8 cellular contexts compared by ENCODE assay signal in the genomic region with DNA sequence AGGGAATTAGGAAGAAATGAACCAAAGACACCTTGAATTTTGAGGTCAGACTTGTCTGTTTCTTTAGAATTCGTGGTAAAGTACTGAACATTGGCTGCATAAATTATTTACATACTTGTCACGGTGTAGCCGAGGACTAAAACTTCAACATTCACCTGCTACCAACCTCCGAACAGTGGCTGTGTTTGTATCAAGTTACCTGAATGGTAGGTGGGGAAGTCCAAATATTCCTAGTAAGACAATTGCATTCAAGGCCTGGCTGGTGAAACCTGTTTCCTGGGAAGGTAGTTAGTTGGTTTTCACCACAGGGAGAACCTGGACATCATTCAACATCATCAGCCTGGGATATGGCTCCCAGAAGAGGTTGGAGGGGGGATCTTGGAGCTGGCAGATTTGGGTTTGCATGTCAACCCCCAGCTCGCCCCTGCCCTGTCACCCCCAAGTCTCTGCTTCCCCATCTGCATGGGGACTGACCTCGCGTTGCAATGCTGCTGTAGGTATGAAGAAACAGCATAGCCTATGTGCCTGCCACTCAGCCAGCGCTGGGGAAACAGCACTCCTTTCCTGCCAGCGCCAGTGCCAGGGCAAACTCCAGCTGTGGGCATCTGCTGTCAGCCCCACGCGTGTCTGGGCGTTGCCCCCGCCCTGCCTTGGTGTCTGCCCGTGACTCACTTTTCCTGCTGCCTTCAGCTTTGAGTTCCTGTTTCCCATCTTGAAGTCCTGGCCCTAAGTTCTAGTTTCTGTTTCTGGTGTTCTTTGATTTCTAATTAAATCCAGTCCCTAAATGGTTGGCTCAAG. TPM values are rescaled to one million over a fixed set of nuclear protein-coding genes. Genes with fewer than 3 reads are reported as not detected.
DNase-seq lines count a peak whose midpoint lies in the region; FAIRE-seq and TF ChIP-seq lines count a peak whose summit lies in the region.

No MANE protein-coding gene starts in this region.

- no peaks in the 10 kb centered on the region for H3K36me3 ChIP-seq in stomach
- H3K36me3 ChIP-seq in SJCRH30, result no peaks in the 10 kb centered on the region

- H3K4me1 ChIP-seq in stomach (peaks cover 7 to 22% (median 9%) of the 10 kb centered on the region in 4 donors), SJCRH30 (no peaks in the 10 kb centered on the region)

- no peak for TF ChIP-seq POLR2A in stomach (IDR thresholded peaks at IDR 0.05)
- no peak for TF ChIP-seq POLR2A in GM12892 (IDR thresholded peaks at IDR 0.05; ENCODE audit: low read depth, low read length)

- no peak for TF ChIP-seq CTCF in stomach (IDR thresholded peaks at IDR 0.05)

- H3K27ac ChIP-seq in stomach (peak overlapping the region; percentile 55 to 88 (median 76)), SJCRH30 (no peak overlapping the region)

- 35 to 48% (median 39%) methylated on average over 11 to 14 of the region's 14 CpGs for WGBS in stomach, 5 donors

- TF ChIP-seq EP300 in stomach (IDR thresholded peaks at IDR 0.05), result no peak

- H3K4me3 ChIP-seq in stomach, result peak overlapping the region in 1 of 4 donors; percentile 20
- no peak overlapping the region for H3K4me3 ChIP-seq in SJCRH30

- DNase-seq in GM19238 (ENCODE audit: insufficient read length, low spot score) (peak; percentile 24), LHCN-M2 (ENCODE audit: low read depth) (peak; percentile 49), hepatic stellate cell (ENCODE audit: low spot score) (peak; percentile 61), stomach (peak; percentile 70), GM12892 (ENCODE audit: insufficient read length) (no peak), SJCRH30 (no peak), DMS 273 (lab: John Stamatoyannopoulos, UW; ENCODE audit: unreplicated experiment) (no peak)
- DNase-seq in activated effector memory CD4-positive, alpha-beta T cell treated with anti-CD3 and anti-CD28 coated beads, Interleukin-2, amount 50 U/mL, for 16 hours, result peak; percentile 71

- no peaks in the 10 kb centered on the region for H3K27me3 ChIP-seq in stomach
- H3K27me3 ChIP-seq in SJCRH30, result no peaks in the 10 kb centered on the region

- no peaks in the 10 kb centered on the region for H3K9me3 ChIP-seq in stomach
- no peaks in the 10 kb centered on the region for H3K9me3 ChIP-seq in SJCRH30 (replicated peaks)

- no peak for FAIRE-seq in GM12892 (lab: Jason Lieb, UNC)

- intact Hi-C loops in stomach (cut with DNase I; ENCODE audit: low total_unique reads), result no loop called here

RNA-seq across cellular contexts. Expression of a gene that starts 12.7 kb away (rescaled TPM):
- total RNA-seq in LHCN-M2 (2014; rRNA removed), result 30.5 and 32.6 TPM in 2 replicates
- polyA plus RNA-seq in LHCN-M2 (2012), result 21.2 TPM
- total RNA-seq in stomach, result 100 to 1,000 TPM in 2 of 5 donors, 10 to 100 TPM in 3; 33.6 to 269 (median 87.0) TPM
- polyA plus RNA-seq in stomach, result 10 to 100 TPM; 11.8 to 15.3 (median 13.2) TPM
- 35.3 TPM for polyA plus RNA-seq in GM12892 (2012; ENCODE audit: missing spikeins)
- 29.1 and 29.4 TPM in 2 replicates for total RNA-seq in SJCRH30 (2014; rRNA removed; shearing (Covaris generic))

RNA-seq across cellular contexts. Expression of a gene that starts 44.0 kb away (rescaled TPM):
- total RNA-seq in LHCN-M2 (2014; rRNA removed) (50.1 and 57.2 TPM in 2 replicates), stomach (10 to 100 TPM in 4 of 5 donors, 1 to 10 TPM in 1; 8.8 to 61.7 (median 28.1) TPM)
- polyA plus RNA-seq in LHCN-M2 (2012), result 37.0 TPM
- polyA plus RNA-seq in stomach, result 10 to 100 TPM; 13.3 to 17.4 (median 16.2) TPM
- 68.4 TPM for polyA plus RNA-seq in GM12892 (2012; ENCODE audit: missing spikeins)
- total RNA-seq in SJCRH30 (2014; rRNA removed; shearing (Covaris generic)), result 52.3 and 58.5 TPM in 2 replicates

Comparison
In these comparisons a context has a peak if more than half of its experiments do, and no peak if none do; other contexts are left out.
1. DNase-seq: peak in GM19238 (single experiment), LHCN-M2 (single experiment), activated effector memory CD4-positive, alpha-beta T cell treated with anti-CD3 and anti-CD28 coated beads, Interleukin-2, amount 50 U/mL, for 16 hours (single experiment), hepatic stellate cell (single experiment) and stomach (single experiment); none in GM12892 (single experiment), SJCRH30 (0 of 2) and DMS 273 (single experiment).